ENCODE assay signal across 1 cellular context in genomic region chr1:67879485-67879884, GRCh38.
A peak's percentile ranks its signal among the peaks of the same experiment; 100 is the strongest.
TF ChIP-seq lines count a peak whose summit lies in the region.

No MANE protein-coding gene starts in this region.

TF ChIP-seq in K562, 482 proteins besides CTCF, POLR2A, EP300 and RAD21 (continued from another document):
- no peak for TF ChIP-seq HINFP (tag; conservative IDR thresholded peaks at IDR 0.05; ENCODE audit: low read depth)
- peak; percentile 78; the same call in 1 of the 2 replicates for TF ChIP-seq OTX1 (CRISPR knock-in tag; IDR thresholded peaks at IDR 0.05)
- TF ChIP-seq THRAP3 (IDR thresholded peaks at IDR 0.05; ENCODE audit: borderline replicate concordance) = 0 out of 2 replicates have a peak, but pooled peaks have one; percentile 45
- peak; percentile 96 for TF ChIP-seq ZNF512 (tag; IDR thresholded peaks at IDR 0.05)
- peak; percentile 91; the same call in 1 of the 2 replicates for TF ChIP-seq HBP1 (CRISPR knock-in tag; IDR thresholded peaks at IDR 0.05)
- no peak for TF ChIP-seq MAFG (tag; conservative IDR thresholded peaks at IDR 0.05)
- TF ChIP-seq ZBTB26 (CRISPR knock-in tag; IDR thresholded peaks at IDR 0.05) = peak; percentile 90; the same call in 1 of the 2 replicates
- no peak for TF ChIP-seq HDGF (IDR thresholded peaks at IDR 0.05)
- peak; percentile 71; the same call in 1 of the 2 replicates for TF ChIP-seq ELF4 (CRISPR knock-in tag; IDR thresholded peaks at IDR 0.05)
- no peak for TF ChIP-seq PRPF4 (IDR thresholded peaks at IDR 0.05; ENCODE audit: insufficient read depth, low read depth, low read length, poor library complexity, severe bottlenecking)
- TF ChIP-seq SMARCA5 (IDR thresholded peaks at IDR 0.05) = peak; percentile 49; the same call in 1 of the 2 replicates
- peak; percentile 84; the same call in 1 of the 2 replicates for TF ChIP-seq THRB (CRISPR knock-in tag; conservative IDR thresholded peaks at IDR 0.05)
